In the genomic region with DNA sequence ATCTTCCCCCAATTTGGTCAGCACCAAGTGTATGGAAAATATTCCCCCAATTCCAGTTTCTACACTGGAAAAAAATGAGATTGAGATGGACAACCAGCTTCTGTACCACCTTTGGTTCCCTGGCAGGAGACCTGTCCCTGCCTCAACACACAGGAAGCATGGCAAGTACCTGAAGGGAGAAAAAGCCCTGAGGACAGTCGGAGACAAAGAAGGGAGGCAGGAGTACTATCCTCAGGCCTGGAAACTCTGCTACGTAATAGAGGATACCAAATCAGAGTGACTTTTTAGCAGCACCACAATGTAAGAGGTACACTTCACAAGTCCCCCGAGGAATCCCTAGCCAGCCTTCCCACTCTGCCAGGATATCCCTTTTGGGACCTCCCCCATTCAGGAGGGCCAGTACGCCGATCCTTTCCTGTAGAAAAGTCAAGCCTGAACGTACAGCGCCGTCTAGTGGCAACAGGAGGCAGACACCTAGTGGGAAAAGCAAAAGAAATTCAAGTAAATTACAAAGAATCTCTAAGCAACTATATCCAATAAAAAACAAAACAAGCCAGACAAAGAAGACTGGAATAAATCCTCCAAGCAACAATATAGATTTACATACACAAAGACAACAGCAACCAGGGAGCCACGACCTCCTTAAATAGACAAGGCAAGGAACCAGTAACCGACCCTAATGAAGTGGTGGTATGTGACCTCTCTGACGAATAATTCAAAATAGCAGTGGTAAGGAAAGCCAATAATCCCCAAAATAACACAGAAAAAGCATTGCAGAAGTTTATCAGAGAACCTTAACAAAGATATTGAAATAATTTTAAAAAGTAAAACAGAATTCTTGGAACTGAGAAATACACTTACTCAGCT, we compare ENCODE assay signal across 8 cellular contexts.
A peak's percentile ranks its signal among the peaks of the same experiment; 100 is the strongest.
DNase-seq lines count a peak whose midpoint lies in the region; ATAC-seq and TF ChIP-seq lines count a peak whose summit lies in the region.

No MANE protein-coding gene starts in this region.

- peaks cover 0 to 3% of the 10 kb centered on the region in 2 donors for H3K9me3 Mint-ChIP-seq in stimulated activated naive B cell treated with anti-CD40 and anti-IgM and Interleukin-4, amounts not matched to agents 10 μg/mL and 1 μg/mL and 100 μg/mL, for 72 hours

- H3K4me3 Mint-ChIP-seq in stimulated activated naive B cell treated with anti-CD40 and anti-IgM and Interleukin-4, amounts not matched to agents 10 μg/mL and 1 μg/mL and 100 μg/mL, for 72 hours, result no peak overlapping the region

- no peak overlapping the region for H2AFZ ChIP-seq in DND-41 (ENCODE audit: low read depth, low read length)

- no peak overlapping the region for H3K27ac Mint-ChIP-seq in stimulated activated naive B cell treated with anti-CD40 and anti-IgM and Interleukin-4, amounts not matched to agents 10 μg/mL and 1 μg/mL and 100 μg/mL, for 72 hours

- DNase-seq in DND-41 (peak; percentile 21), KBM-7 (peak; percentile 66), amniotic epithelial cell (ENCODE audit: low read depth) (peak; percentile 18), right lobe of liver (peak in 1 of 3 donors; percentile 18), HPDE6-E6E7 (ENCODE audit: extremely low spot score) (no peak)
- DNase-seq in stimulated activated naive B cell treated with anti-CD40 and anti-IgM and Interleukin-4, amounts not matched to agents 10 μg/mL and 1 μg/mL and 100 μg/mL, for 72 hours, result no peak
- no peak for DNase-seq in effector CD8-positive, alpha-beta T cell (lab: John Stamatoyannopoulos, UW)

- ATAC-seq in DND-41 (ENCODE audit: insufficient read depth, low read depth), result no peak
- peak; percentile 81 for ATAC-seq in GM19452 (IDR thresholded peaks at IDR 0.05; ENCODE audit: unreplicated experiment)
- ATAC-seq in right lobe of liver, result peak in 2 of 4 donors; percentile 42 to 62
- ATAC-seq in stimulated activated naive B cell treated with anti-CD40 and anti-IgM and Interleukin-4, amounts not matched to agents 10 μg/mL and 1 μg/mL and 100 μg/mL, for 72 hours (replicated peaks), result no peak

- in situ Hi-C loops in KBM-7 (cut with MboI; ENCODE audit: low pct_unique_long_range_greater_than_20kb, low sequenced_read_pairs), result no loop called here

- no peaks in the 10 kb centered on the region for H3K36me3 ChIP-seq in DND-41 (ENCODE audit: insufficient read depth, low read length)
- no peaks in the 10 kb centered on the region for H3K36me3 ChIP-seq in right lobe of liver

- H3K36me3 Mint-ChIP-seq in stimulated activated naive B cell treated with anti-CD40 and anti-IgM and Interleukin-4, amounts not matched to agents 10 μg/mL and 1 μg/mL and 100 μg/mL, for 72 hours, result no peaks in the 10 kb centered on the region

- H3K9me3 ChIP-seq in DND-41 (ENCODE audit: insufficient read depth, low read length, severe bottlenecking) (no peaks in the 10 kb centered on the region), right lobe of liver (no peaks in the 10 kb centered on the region)

- H3K4me3 ChIP-seq in DND-41 (ENCODE audit: low read depth in 1 of 2, low read length in 2 of 2), result no peak overlapping the region
- H3K4me3 ChIP-seq in right lobe of liver, result no peak overlapping the region

- no peaks in the 10 kb centered on the region for H3K79me2 ChIP-seq in DND-41 (ENCODE audit: insufficient read depth, low read length)

- H3K27me3 ChIP-seq in DND-41 (ENCODE audit: insufficient read depth, low read length, poor library complexity) (no peaks in the 10 kb centered on the region), right lobe of liver (no peaks in the 10 kb centered on the region)

- no peaks in the 10 kb centered on the region for H4K20me1 ChIP-seq in DND-41 (ENCODE audit: insufficient read depth, low read length)

- 27% methylated on average over 10 of the region's 11 CpGs for WGBS in right lobe of liver (ENCODE audit: insufficient coverage, low coverage, low lambda C conversion rate, missing lambda C conversion rate)

- H3K4me1 Mint-ChIP-seq in stimulated activated naive B cell treated with anti-CD40 and anti-IgM and Interleukin-4, amounts not matched to agents 10 μg/mL and 1 μg/mL and 100 μg/mL, for 72 hours, result no peaks in the 10 kb centered on the region

- intact Hi-C loops in right lobe of liver (cut with DNase I), result no loop called here

- H3K27ac ChIP-seq in DND-41 (ENCODE audit: low read length), result no peak overlapping the region
- no peak overlapping the region for H3K27ac ChIP-seq in right lobe of liver

- TF ChIP-seq CTCF in DND-41 (IDR thresholded peaks at IDR 0.05; ENCODE audit: borderline replicate concordance, extremely low read depth, low read length, poor library complexity, severe bottlenecking), result peak; percentile 66
- peak; percentile 37 to 60 (median 42) for TF ChIP-seq CTCF in right lobe of liver (IDR thresholded peaks at IDR 0.05)

- no peak overlapping the region for H3K9ac ChIP-seq in DND-41 (ENCODE audit: low read depth, low read length)

- no peak for TF ChIP-seq POLR2A in right lobe of liver (IDR thresholded peaks at IDR 0.05)

- peaks cover 0 to 12% of the 10 kb centered on the region in 2 donors for H3K27me3 Mint-ChIP-seq in stimulated activated naive B cell treated with anti-CD40 and anti-IgM and Interleukin-4, amounts not matched to agents 10 μg/mL and 1 μg/mL and 100 μg/mL, for 72 hours

- H3K4me2 ChIP-seq in DND-41 (ENCODE audit: insufficient read depth, low read length), result no peak overlapping the region

- H3K4me1 ChIP-seq in DND-41 (ENCODE audit: insufficient read depth, low read length) (no peaks in the 10 kb centered on the region), right lobe of liver (no peaks in the 10 kb centered on the region)

Comparison
In these comparisons a context has a peak if more than half of its experiments do, and no peak if none do; other contexts are left out.
1. DNase-seq: peak in DND-41 (single experiment), KBM-7 (single experiment) and amniotic epithelial cell (single experiment); none in stimulated activated naive B cell treated with anti-CD40 and anti-IgM and Interleukin-4, amounts not matched to agents 10 μg/mL and 1 μg/mL and 100 μg/mL, for 72 hours (single experiment), effector CD8-positive, alpha-beta T cell (single experiment) and HPDE6-E6E7 (single experiment).